1 cellular context compared by ENCODE assay signal in genomic region chr15:69729167-69729748, GRCh38.
TF ChIP-seq lines count a peak whose summit lies in the region.

No MANE protein-coding gene starts in this region.

TF ChIP-seq in H1, 55 proteins besides CTCF, POLR2A, EP300 and RAD21 (continued from another document):
- TF ChIP-seq ZNF274 (IDR thresholded peaks at IDR 0.05; ENCODE audit: borderline replicate concordance, extremely low read depth, low read length) = no peak
- no peak for TF ChIP-seq CREB1 (IDR thresholded peaks at IDR 0.05)
